ENCODE assay signal across 8 cellular contexts in the genomic region with DNA sequence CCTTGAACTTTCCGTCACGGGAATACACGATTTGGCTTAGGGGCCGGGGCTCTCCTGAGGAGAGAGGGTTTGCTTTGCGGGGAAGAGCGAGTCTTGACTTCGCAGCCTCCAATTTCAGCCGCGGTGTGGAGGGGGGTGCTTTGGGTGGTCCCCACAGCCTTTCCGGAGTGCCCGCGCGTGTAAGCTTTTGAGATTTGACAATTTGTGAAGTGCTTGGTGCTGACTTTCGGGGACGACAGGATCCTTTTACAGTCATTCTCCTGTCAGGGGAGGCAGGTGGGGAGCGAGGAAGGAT. TPM values are rescaled to one million over a fixed set of nuclear protein-coding genes. Genes with fewer than 3 reads are reported as not detected.
DNase-seq lines count a peak whose midpoint lies in the region; ATAC-seq and TF ChIP-seq lines count a peak whose summit lies in the region.

No MANE protein-coding gene starts in this region.

- H3K9me3 Mint-ChIP-seq in CD14-positive monocyte, result peaks cover 0 to 22% (median 13%) of the 10 kb centered on the region in 7 donors
- H3K9me3 Mint-ChIP-seq in activated naive CD8-positive, alpha-beta T cell treated with anti-CD3 and anti-CD28 coated beads, Interleukin-2, amount 50 U/mL, for 24 hours, result no peaks in the 10 kb centered on the region

- H3K36me3 ChIP-seq in liver (ENCODE audit: control insufficient read depth in 4 of 4, insufficient read depth in 3 of 4, low read depth in 1 of 4, low read length in 3 of 4), result no peaks in the 10 kb centered on the region

- peaks cover 1 to 26% (median 15%) of the 10 kb centered on the region in 4 donors for H3K4me1 ChIP-seq in liver (ENCODE audit: control insufficient read depth in 4 of 4, insufficient read depth in 4 of 4, low read length in 3 of 4)

- TF ChIP-seq CTCF in CD14-positive monocyte (IDR thresholded peaks at IDR 0.05), result no peak
- no peak for TF ChIP-seq CTCF in liver (IDR thresholded peaks at IDR 0.05; ENCODE audit: low read depth, low read length, missing input control)

- no peak for TF ChIP-seq RAD21 in liver (IDR thresholded peaks at IDR 0.05)

- H3K9me3 ChIP-seq in liver (ENCODE audit: control insufficient read depth in 4 of 4, low read length in 3 of 4), result peaks cover 0 to 2% (median 0%) of the 10 kb centered on the region in 4 donors

- intact Hi-C loops in CD14-positive monocyte (cut with micrococcal nuclease), result loop anchor here in 1 of 2 donors (10.0 kb wide), 1 partner anchor 1597 kb away; no protein-coding TSS in a partner anchor

- peak overlapping the region; percentile 97 for H3K27ac ChIP-seq in liver (ENCODE audit: low read depth in 1 of 2, low read length in 2 of 2)
- peak overlapping the region; percentile 69 for H3K27ac ChIP-seq in temporal lobe (ENCODE audit: low read depth, low read length)

- peaks cover 0 to 2% (median 0%) of the 10 kb centered on the region in 4 donors for H3K27me3 ChIP-seq in liver (ENCODE audit: control insufficient read depth in 4 of 4, insufficient read depth in 4 of 4, low read length in 3 of 4)

- peak; percentile 5 for ATAC-seq in HG03521 (IDR thresholded peaks at IDR 0.05; ENCODE audit: unreplicated experiment)
- ATAC-seq in activated naive CD8-positive, alpha-beta T cell treated with anti-CD3 and anti-CD28 coated beads, Interleukin-2, amount 50 U/mL, for 24 hours, result no peak

- H3K4me1 Mint-ChIP-seq in CD14-positive monocyte, result peaks cover 17% of the 10 kb centered on the region
- peaks cover 41% of the 10 kb centered on the region for H3K4me1 Mint-ChIP-seq in activated naive CD8-positive, alpha-beta T cell treated with anti-CD3 and anti-CD28 coated beads, Interleukin-2, amount 50 U/mL, for 24 hours

- peak overlapping the region; percentile 30 to 97 for H3K9ac ChIP-seq in liver (ENCODE audit: low read depth in 1 of 2, low read length in 2 of 2)

- peaks cover 0 to 7% of the 10 kb centered on the region in 2 donors for H3K36me3 Mint-ChIP-seq in CD14-positive monocyte
- H3K36me3 Mint-ChIP-seq in activated naive CD8-positive, alpha-beta T cell treated with anti-CD3 and anti-CD28 coated beads, Interleukin-2, amount 50 U/mL, for 24 hours (ENCODE audit: low read depth), result no peaks in the 10 kb centered on the region

- peak overlapping the region; percentile 83 to 96 for H3K4me3 Mint-ChIP-seq in CD14-positive monocyte
- peak overlapping the region; percentile 83 for H3K4me3 Mint-ChIP-seq in activated naive CD8-positive, alpha-beta T cell treated with anti-CD3 and anti-CD28 coated beads, Interleukin-2, amount 50 U/mL, for 24 hours

- DNase-seq in CD14-positive monocyte (ENCODE audit: low spot score), result no peak
- no peak for DNase-seq in activated naive CD8-positive, alpha-beta T cell treated with anti-CD3 and anti-CD28 coated beads, Interleukin-2, amount 50 U/mL, for 24 hours
- DNase-seq in kidney glomerular epithelial cell (lab: John Stamatoyannopoulos, UW), result no peak
- no peak for DNase-seq in dedifferentiated amniotic fluid mesenchymal stem cell (ENCODE audit: extremely low spot score)
- DNase-seq in Kasumi-1 (lab: John Stamatoyannopoulos, UW), result no peak

- H3K27me3 Mint-ChIP-seq in CD14-positive monocyte (ENCODE audit: low read depth in 3 of 3), result peaks cover 24 to 41% (median 34%) of the 10 kb centered on the region in 3 donors
- peaks cover 2% of the 10 kb centered on the region for H3K27me3 Mint-ChIP-seq in activated naive CD8-positive, alpha-beta T cell treated with anti-CD3 and anti-CD28 coated beads, Interleukin-2, amount 50 U/mL, for 24 hours

- peak overlapping the region; percentile 18 to 86 (median 82) for H3K27ac Mint-ChIP-seq in CD14-positive monocyte
- H3K27ac Mint-ChIP-seq in activated naive CD8-positive, alpha-beta T cell treated with anti-CD3 and anti-CD28 coated beads, Interleukin-2, amount 50 U/mL, for 24 hours, result peak overlapping the region; percentile 91

- WGBS in liver, result under 1% methylated on average over 16 of the region's 16 CpGs

- peak overlapping the region; percentile 72 to 91 (median 87) for H3K4me3 ChIP-seq in liver (ENCODE audit: low read depth in 1 of 3, low read length in 3 of 3)

TF ChIP-seq in liver, 16 proteins besides CTCF, POLR2A, EP300 and RAD21:
- TF ChIP-seq, protein P1, sequence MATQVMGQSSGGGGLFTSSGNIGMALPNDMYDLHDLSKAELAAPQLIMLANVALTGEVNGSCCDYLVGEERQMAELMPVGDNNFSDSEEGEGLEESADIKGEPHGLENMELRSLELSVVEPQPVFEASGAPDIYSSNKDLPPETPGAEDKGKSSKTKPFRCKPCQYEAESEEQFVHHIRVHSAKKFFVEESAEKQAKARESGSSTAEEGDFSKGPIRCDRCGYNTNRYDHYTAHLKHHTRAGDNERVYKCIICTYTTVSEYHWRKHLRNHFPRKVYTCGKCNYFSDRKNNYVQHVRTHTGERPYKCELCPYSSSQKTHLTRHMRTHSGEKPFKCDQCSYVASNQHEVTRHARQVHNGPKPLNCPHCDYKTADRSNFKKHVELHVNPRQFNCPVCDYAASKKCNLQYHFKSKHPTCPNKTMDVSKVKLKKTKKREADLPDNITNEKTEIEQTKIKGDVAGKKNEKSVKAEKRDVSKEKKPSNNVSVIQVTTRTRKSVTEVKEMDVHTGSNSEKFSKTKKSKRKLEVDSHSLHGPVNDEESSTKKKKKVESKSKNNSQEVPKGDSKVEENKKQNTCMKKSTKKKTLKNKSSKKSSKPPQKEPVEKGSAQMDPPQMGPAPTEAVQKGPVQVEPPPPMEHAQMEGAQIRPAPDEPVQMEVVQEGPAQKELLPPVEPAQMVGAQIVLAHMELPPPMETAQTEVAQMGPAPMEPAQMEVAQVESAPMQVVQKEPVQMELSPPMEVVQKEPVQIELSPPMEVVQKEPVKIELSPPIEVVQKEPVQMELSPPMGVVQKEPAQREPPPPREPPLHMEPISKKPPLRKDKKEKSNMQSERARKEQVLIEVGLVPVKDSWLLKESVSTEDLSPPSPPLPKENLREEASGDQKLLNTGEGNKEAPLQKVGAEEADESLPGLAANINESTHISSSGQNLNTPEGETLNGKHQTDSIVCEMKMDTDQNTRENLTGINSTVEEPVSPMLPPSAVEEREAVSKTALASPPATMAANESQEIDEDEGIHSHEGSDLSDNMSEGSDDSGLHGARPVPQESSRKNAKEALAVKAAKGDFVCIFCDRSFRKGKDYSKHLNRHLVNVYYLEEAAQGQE (IDR thresholded peaks at IDR 0.05), result peak; percentile 11
- TF ChIP-seq FOXA2 (IDR thresholded peaks at IDR 0.05) (no peak), HNF4G (IDR thresholded peaks at IDR 0.05) (no peak), GABPA (IDR thresholded peaks at IDR 0.05 in 1 of 2, conservative IDR thresholded peaks at IDR 0.05 in 1 of 2) (no peak)

RNA-seq across cellular contexts. Expression of a gene that starts 0.4 kb away (rescaled TPM):
- 1 to 10 TPM in 1 of 2 donors, under 1 TPM in 1; 0.56 to 1.4 TPM for polyA plus RNA-seq in CD14-positive monocyte
- 10 to 100 TPM; 14.2 to 17.9 TPM for total RNA-seq in liver
- polyA plus RNA-seq in liver, result 10 to 100 TPM in 1 of 2 donors, 1 to 10 TPM in 1; 7.9 to 15.5 TPM
- 5.9 TPM for total RNA-seq in temporal lobe
